In genomic region chr14:63727231-63727735, GRCh38 we compare ENCODE assay signal across 8 cellular contexts. TPM values are rescaled to one million over a fixed set of nuclear protein-coding genes. Genes with fewer than 3 reads are reported as not detected.
DNase-seq lines count a peak whose midpoint lies in the region; ATAC-seq and TF ChIP-seq lines count a peak whose summit lies in the region.

No MANE protein-coding gene starts in this region.

- H3K27ac ChIP-seq in esophagus (ENCODE audit: low read depth in 2 of 2, low read length in 1 of 2) (peak overlapping the region; percentile 81 to 83), thoracic aorta (peak overlapping the region; percentile 86 to 88)

- TF ChIP-seq CTCF in WI38 (IDR thresholded peaks at IDR 0.05; ENCODE audit: low read depth, low read length) (no peak), mucosa of descending colon (IDR thresholded peaks at IDR 0.05) (no peak), thoracic aorta (IDR thresholded peaks at IDR 0.05) (no peak)

- H3K9me3 ChIP-seq in esophagus (ENCODE audit: control insufficient read depth in 2 of 2, insufficient read depth in 1 of 2, low read depth in 1 of 2, low read length in 1 of 2) (no peaks in the 10 kb centered on the region), mucosa of descending colon (no peaks in the 10 kb centered on the region), thoracic aorta (no peaks in the 10 kb centered on the region)

- H3K4me3 ChIP-seq in WI38 (ENCODE audit: low read depth, low read length) (peak overlapping the region; percentile 80), esophagus (ENCODE audit: low read depth in 1 of 2, low read length in 2 of 2) (peak overlapping the region; percentile 85 to 97), mucosa of descending colon (peak overlapping the region; percentile 95), thoracic aorta (peak overlapping the region; percentile 97)

- H3K27me3 ChIP-seq in esophagus (ENCODE audit: control insufficient read depth in 1 of 2, insufficient read depth in 2 of 2, low read length in 2 of 2) (no peaks in the 10 kb centered on the region), thoracic aorta (replicated peaks; ENCODE audit: insufficient read depth) (no peaks in the 10 kb centered on the region)

- DNase-seq in NCI-H1417 (lab: John Stamatoyannopoulos, UW) (peak; percentile 50 to 70 (median 69)), NCI-H1417 treated with DMSO at 0.1 percent for 48 hours (lab: John Stamatoyannopoulos, UW) (no peak), HT1080 (ENCODE audit: low read depth) (peak; percentile 34), mucosa of descending colon (peak; percentile 52 to 72 (median 68)), thoracic aorta (ENCODE audit: low spot score) (no peak)

- intact Hi-C loops in mucosa of descending colon (cut with DNase I, micrococcal nuclease) = no loop called here

- WGBS in esophagus, 2 donors = 1% methylated on average over 38 to 45 of the region's 45 CpGs

- H3K4me1 ChIP-seq in esophagus (ENCODE audit: control insufficient read depth in 2 of 2, insufficient read depth in 2 of 2, low read length in 1 of 2) (no peaks in the 10 kb centered on the region), mucosa of descending colon (ENCODE audit: low read depth) (peaks cover 20% of the 10 kb centered on the region), thoracic aorta (ENCODE audit: control insufficient read depth in 1 of 2, low read depth in 2 of 2) (peaks cover 13% of the 10 kb centered on the region in 2 donors)

- ATAC-seq in GM21528 (IDR thresholded peaks at IDR 0.05; ENCODE audit: low FRiP score, unreplicated experiment) = peak; percentile 42
- peak; percentile 72 for ATAC-seq in mucosa of descending colon
- peak; percentile 34 for ATAC-seq in thoracic aorta (ENCODE audit: insufficient number of reproducible peaks, low FRiP score, low read depth)

- H3K36me3 ChIP-seq in esophagus (ENCODE audit: control insufficient read depth in 2 of 2, insufficient read depth in 2 of 2, low read length in 1 of 2) (no peaks in the 10 kb centered on the region), mucosa of descending colon (ENCODE audit: low read depth) (no peaks in the 10 kb centered on the region), thoracic aorta (no peaks in the 10 kb centered on the region)

RNA-seq across cellular contexts. Expression of gene SGPP1, which starts 0.6 kb away (rescaled TPM):
- total RNA-seq in HT1080 (2014; rRNA removed; shearing (Covaris generic)) = 17.5 and 21.8 TPM in 2 replicates
- 21.0 and 22.1 TPM in 2 replicates for polyA plus RNA-seq in HT1080 (2015; cell fraction: cytosol; rRNA removed)
- polyA plus RNA-seq in HT1080 (2015; cell fraction: nucleus; rRNA removed) = 20.7 and 26.6 TPM in 2 replicates
- 1 to 10 TPM; 2.5 to 4.5 TPM for polyA plus RNA-seq in esophagus
- total RNA-seq in mucosa of descending colon = 10 to 100 TPM; 12.5 to 18.4 (median 17.0) TPM
- 10 to 100 TPM; 24.6 to 28.4 TPM for total RNA-seq in thoracic aorta

Comparison
In these comparisons a context has a peak if more than half of its experiments do, and no peak if none do; other contexts are left out.
1. DNase-seq: peak in NCI-H1417 (3 of 3), HT1080 (single experiment) and mucosa of descending colon (3 of 3); none in NCI-H1417 treated with DMSO at 0.1 percent for 48 hours (single experiment) and thoracic aorta (single experiment).
2. Peak in every context shown above with its lines, with median percentiles within 50 percentile points of each other: ATAC-seq and H3K4me3 ChIP-seq.